Comparison of ENCODE assay signal across 1 cellular context in the genomic region with DNA sequence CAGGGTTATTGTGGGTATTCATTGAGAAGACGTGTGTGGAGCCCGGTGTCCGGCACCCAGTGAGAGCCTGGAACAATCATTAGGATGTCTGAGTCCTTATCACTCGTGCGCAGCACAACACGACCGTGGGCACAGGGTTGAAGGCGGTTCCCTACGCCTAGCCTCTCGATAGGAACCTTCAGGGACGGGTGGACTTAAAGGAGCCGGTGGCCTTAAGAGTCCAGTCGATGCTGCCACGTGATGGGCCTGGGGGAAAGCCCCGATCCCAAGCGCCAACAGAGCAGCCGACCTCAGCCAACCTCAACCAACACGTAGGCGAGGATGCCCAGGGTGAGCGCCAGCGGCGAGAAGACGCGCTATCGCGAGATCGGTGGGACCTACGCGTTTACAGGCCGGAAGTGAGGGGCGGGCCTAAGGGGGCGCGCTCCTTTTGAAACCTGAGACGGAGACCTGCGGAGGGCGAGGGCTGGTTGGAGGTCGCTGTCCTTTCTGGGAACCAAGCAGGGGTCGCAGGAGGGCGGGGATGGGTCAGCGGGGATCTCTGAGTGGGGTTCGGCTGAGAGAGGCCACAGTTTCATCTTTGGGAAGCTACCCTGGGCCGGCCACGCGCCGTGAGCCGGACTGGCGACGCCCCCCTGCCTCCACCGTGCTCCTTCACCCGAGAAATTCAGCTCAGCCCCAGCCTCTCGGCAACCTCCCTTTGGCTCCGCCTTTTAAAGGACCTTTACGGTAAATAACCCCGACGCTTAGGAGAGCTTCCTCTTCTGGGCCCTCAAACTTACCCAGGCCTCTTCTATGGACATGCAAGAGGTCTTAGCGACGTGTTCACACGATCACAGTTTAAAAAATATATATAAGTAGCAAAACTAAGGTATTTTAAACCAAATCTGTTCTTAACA.
TF ChIP-seq lines count a peak whose summit lies in the region.

No MANE protein-coding gene starts in this region.

TF ChIP-seq in HepG2, 621 proteins besides CTCF, POLR2A, EP300 and RAD21 (continued from another document and continues in another):
- TF ChIP-seq E2F1 (CRISPR knock-in tag; IDR thresholded peaks at IDR 0.05) = peak; percentile 76; the same call in 1 of the 2 replicates
- TF ChIP-seq ZNF124 (CRISPR knock-in tag; IDR thresholded peaks at IDR 0.05) = no peak; the same call in 1 of the 2 replicates
- peak; percentile 31 for TF ChIP-seq IKZF4 (CRISPR knock-in tag; IDR thresholded peaks at IDR 0.05; ENCODE audit: borderline replicate concordance, low read depth, not compliant biosample characterization)
- 0 out of 2 replicates have a peak, but pooled peaks have one; percentile 74 for TF ChIP-seq MTF2 (CRISPR knock-in tag; IDR thresholded peaks at IDR 0.05; ENCODE audit: borderline replicate concordance)
- TF ChIP-seq FUBP1 (CRISPR knock-in tag; IDR thresholded peaks at IDR 0.05; ENCODE audit: borderline replicate concordance) = no peak
- peak; percentile 79; the same call in 1 of the 2 replicates for TF ChIP-seq ZNF441 (CRISPR knock-in tag; IDR thresholded peaks at IDR 0.05; ENCODE audit: borderline replicate concordance)
- 0 out of 2 replicates have a peak, but pooled peaks have one; percentile 44 for TF ChIP-seq ZNF777 (CRISPR knock-in tag; IDR thresholded peaks at IDR 0.05)
- TF ChIP-seq MED13 (CRISPR knock-in tag; IDR thresholded peaks at IDR 0.05) = no peak
- 0 out of 2 replicates have a peak, but pooled peaks have one; percentile 51 for TF ChIP-seq TGIF2 (CRISPR knock-in tag; IDR thresholded peaks at IDR 0.05)
- TF ChIP-seq ZNF136 (CRISPR knock-in tag; IDR thresholded peaks at IDR 0.05; ENCODE audit: low read depth) = peak; percentile 39; the same call in 1 of the 2 replicates
- TF ChIP-seq SPEN (CRISPR knock-in tag; IDR thresholded peaks at IDR 0.05; ENCODE audit: low read depth) = peak; percentile 99
- TF ChIP-seq HIVEP1 (CRISPR knock-in tag; IDR thresholded peaks at IDR 0.05) = peak; percentile 98
- no peak for TF ChIP-seq ZNF326 (CRISPR knock-in tag; IDR thresholded peaks at IDR 0.05; ENCODE audit: borderline replicate concordance)
- TF ChIP-seq ZEB1 (IDR thresholded peaks at IDR 0.05; ENCODE audit: insufficient replicate concordance, low read depth) = peak; percentile 86
- TF ChIP-seq CBX5 (CRISPR knock-in tag; IDR thresholded peaks at IDR 0.05; ENCODE audit: borderline replicate concordance) = peak; percentile 92
- TF ChIP-seq ZNF75D (CRISPR knock-in tag; IDR thresholded peaks at IDR 0.05; ENCODE audit: borderline replicate concordance) = no peak
- TF ChIP-seq GTF2F1 (IDR thresholded peaks at IDR 0.05; ENCODE audit: low read length) = no peak
- TF ChIP-seq ZNF235 (CRISPR knock-in tag; IDR thresholded peaks at IDR 0.05; ENCODE audit: borderline replicate concordance) = peak; percentile 96
- TF ChIP-seq, protein P1, sequence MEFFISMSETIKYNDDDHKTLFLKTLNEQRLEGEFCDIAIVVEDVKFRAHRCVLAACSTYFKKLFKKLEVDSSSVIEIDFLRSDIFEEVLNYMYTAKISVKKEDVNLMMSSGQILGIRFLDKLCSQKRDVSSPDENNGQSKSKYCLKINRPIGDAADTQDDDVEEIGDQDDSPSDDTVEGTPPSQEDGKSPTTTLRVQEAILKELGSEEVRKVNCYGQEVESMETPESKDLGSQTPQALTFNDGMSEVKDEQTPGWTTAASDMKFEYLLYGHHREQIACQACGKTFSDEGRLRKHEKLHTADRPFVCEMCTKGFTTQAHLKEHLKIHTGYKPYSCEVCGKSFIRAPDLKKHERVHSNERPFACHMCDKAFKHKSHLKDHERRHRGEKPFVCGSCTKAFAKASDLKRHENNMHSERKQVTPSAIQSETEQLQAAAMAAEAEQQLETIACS (CRISPR knock-in tag; IDR thresholded peaks at IDR 0.05) = no peak
- TF ChIP-seq HNF1A (IDR thresholded peaks at IDR 0.05; ENCODE audit: low read depth) = no peak
- peak; percentile 82 for TF ChIP-seq HNF1A (CRISPR knock-in tag; IDR thresholded peaks at IDR 0.05; ENCODE audit: borderline replicate concordance)
- TF ChIP-seq, protein P2, sequence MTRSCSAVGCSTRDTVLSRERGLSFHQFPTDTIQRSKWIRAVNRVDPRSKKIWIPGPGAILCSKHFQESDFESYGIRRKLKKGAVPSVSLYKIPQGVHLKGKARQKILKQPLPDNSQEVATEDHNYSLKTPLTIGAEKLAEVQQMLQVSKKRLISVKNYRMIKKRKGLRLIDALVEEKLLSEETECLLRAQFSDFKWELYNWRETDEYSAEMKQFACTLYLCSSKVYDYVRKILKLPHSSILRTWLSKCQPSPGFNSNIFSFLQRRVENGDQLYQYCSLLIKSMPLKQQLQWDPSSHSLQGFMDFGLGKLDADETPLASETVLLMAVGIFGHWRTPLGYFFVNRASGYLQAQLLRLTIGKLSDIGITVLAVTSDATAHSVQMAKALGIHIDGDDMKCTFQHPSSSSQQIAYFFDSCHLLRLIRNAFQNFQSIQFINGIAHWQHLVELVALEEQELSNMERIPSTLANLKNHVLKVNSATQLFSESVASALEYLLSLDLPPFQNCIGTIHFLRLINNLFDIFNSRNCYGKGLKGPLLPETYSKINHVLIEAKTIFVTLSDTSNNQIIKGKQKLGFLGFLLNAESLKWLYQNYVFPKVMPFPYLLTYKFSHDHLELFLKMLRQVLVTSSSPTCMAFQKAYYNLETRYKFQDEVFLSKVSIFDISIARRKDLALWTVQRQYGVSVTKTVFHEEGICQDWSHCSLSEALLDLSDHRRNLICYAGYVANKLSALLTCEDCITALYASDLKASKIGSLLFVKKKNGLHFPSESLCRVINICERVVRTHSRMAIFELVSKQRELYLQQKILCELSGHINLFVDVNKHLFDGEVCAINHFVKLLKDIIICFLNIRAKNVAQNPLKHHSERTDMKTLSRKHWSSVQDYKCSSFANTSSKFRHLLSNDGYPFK (CRISPR knock-in tag; IDR thresholded peaks at IDR 0.05; ENCODE audit: borderline replicate concordance) = peak; percentile 90
- TF ChIP-seq ZNF430 (CRISPR knock-in tag; IDR thresholded peaks at IDR 0.05) = peak; percentile 75; the same call in 1 of the 2 replicates
- TF ChIP-seq AHDC1 (CRISPR knock-in tag; IDR thresholded peaks at IDR 0.05; ENCODE audit: borderline replicate concordance) = 0 out of 2 replicates have a peak, but pooled peaks have one; percentile 39
- TF ChIP-seq ZFP36L1 (CRISPR knock-in tag; IDR thresholded peaks at IDR 0.05) = peak; percentile 97
- TF ChIP-seq ZNF768 (CRISPR knock-in tag; IDR thresholded peaks at IDR 0.05) = peak; percentile 59; the same call in 1 of the 2 replicates
- peak; percentile 92 for TF ChIP-seq SP1 (IDR thresholded peaks at IDR 0.05)
- TF ChIP-seq SP1 (CRISPR knock-in tag; IDR thresholded peaks at IDR 0.05) = peak; percentile 87
- TF ChIP-seq, protein P3, sequence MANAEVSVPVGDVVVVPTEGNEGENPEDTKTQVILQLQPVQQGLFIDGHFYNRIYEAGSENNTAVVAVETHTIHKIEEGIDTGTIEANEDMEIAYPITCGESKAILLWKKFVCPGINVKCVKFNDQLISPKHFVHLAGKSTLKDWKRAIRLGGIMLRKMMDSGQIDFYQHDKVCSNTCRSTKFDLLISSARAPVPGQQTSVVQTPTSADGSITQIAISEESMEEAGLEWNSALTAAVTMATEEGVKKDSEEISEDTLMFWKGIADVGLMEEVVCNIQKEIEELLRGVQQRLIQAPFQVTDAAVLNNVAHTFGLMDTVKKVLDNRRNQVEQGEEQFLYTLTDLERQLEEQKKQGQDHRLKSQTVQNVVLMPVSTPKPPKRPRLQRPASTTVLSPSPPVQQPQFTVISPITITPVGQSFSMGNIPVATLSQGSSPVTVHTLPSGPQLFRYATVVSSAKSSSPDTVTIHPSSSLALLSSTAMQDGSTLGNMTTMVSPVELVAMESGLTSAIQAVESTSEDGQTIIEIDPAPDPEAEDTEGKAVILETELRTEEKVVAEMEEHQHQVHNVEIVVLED (CRISPR knock-in tag; IDR thresholded peaks at IDR 0.05; ENCODE audit: borderline replicate concordance) = peak; percentile 88
- no peak for TF ChIP-seq BATF2 (CRISPR knock-in tag; IDR thresholded peaks at IDR 0.05)
- TF ChIP-seq MBD4 (IDR thresholded peaks at IDR 0.05; ENCODE audit: borderline replicate concordance, low read length) = no peak
- no peak for TF ChIP-seq RORA (CRISPR knock-in tag; IDR thresholded peaks at IDR 0.05)
- peak; percentile 34; the same call in 1 of the 2 replicates for TF ChIP-seq ZNF143 (CRISPR knock-in tag; IDR thresholded peaks at IDR 0.05)
